ENCODE assay signal across 1 cellular context in the genomic region with DNA sequence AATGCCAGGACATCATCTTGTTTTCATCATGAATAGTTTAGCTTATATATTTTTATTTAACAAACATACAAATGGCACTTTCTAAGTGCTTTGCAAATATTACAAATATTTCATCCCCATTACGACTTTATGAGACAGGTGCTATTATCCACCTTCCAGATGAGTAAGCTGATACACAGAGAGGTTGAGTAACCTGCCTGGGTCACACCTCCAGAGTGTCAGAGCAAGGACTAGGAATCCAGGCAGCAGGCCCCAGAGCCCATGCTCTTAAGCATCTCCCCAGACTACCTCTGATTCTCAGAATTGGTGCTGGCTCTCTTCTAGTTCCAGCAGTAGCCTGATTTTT.
TF ChIP-seq lines count a peak whose summit lies in the region.

No MANE protein-coding gene starts in this region.

TF ChIP-seq in endothelial cell of umbilical vein, 7 proteins besides CTCF, POLR2A, EP300 and RAD21:
- TF ChIP-seq EZH2 (IDR thresholded peaks at IDR 0.05; ENCODE audit: borderline replicate concordance, low read depth, low read length, severe bottlenecking) (no peak), MYC (IDR thresholded peaks at IDR 0.05; ENCODE audit: low read depth, low read length) (no peak), POLR2AphosphoS5 (IDR thresholded peaks at IDR 0.05; ENCODE audit: insufficient read depth, low read depth, low read length) (no peak), FOS (IDR thresholded peaks at IDR 0.05; ENCODE audit: borderline replicate concordance, insufficient read depth, low read length) (no peak), MAX (IDR thresholded peaks at IDR 0.05; ENCODE audit: insufficient read depth, insufficient read length) (no peak), GATA2 (IDR thresholded peaks at IDR 0.05; ENCODE audit: insufficient read depth, insufficient read length, low read depth, low read length) (no peak), JUN (IDR thresholded peaks at IDR 0.05; ENCODE audit: borderline replicate concordance, insufficient read depth, insufficient read length, low read depth) (no peak)
